In genomic region chr2:217162533-217162932, GRCh38 we compare ENCODE assay signal across 8 cellular contexts.
A peak's percentile ranks its signal among the peaks of the same experiment; 100 is the strongest.
DNase-seq lines count a peak whose midpoint lies in the region; ATAC-seq and TF ChIP-seq lines count a peak whose summit lies in the region.

No MANE protein-coding gene starts in this region.

- TF ChIP-seq CTCF in Calu3 (IDR thresholded peaks at IDR 0.05; ENCODE audit: unreplicated experiment) = no peak
- no peak for TF ChIP-seq CTCF in kidney epithelial cell (IDR thresholded peaks at IDR 0.05; ENCODE audit: insufficient read depth, low read length, poor library complexity, severe bottlenecking)

- H3K4me3 ChIP-seq in kidney epithelial cell (ENCODE audit: low read depth, low read length) = no peak overlapping the region

- peaks cover 5% of the 10 kb centered on the region for H3K9me3 Mint-ChIP-seq in Calu3 (ENCODE audit: low read depth, unreplicated experiment)

- peaks cover 46% of the 10 kb centered on the region for H3K4me1 Mint-ChIP-seq in Calu3 (ENCODE audit: low read depth, unreplicated experiment)

- H3K27me3 Mint-ChIP-seq in Calu3 (ENCODE audit: unreplicated experiment) = no peaks in the 10 kb centered on the region

- BruUV-seq in Calu3 (replicated peaks; lab: Mats Ljungman, UMichigan) = no TSS peak

- no peak for ATAC-seq in HG03469 (IDR thresholded peaks at IDR 0.05; ENCODE audit: unreplicated experiment)
- ATAC-seq in HG03378 (IDR thresholded peaks at IDR 0.05; ENCODE audit: unreplicated experiment) = no peak
- no peak for ATAC-seq in HG03571 (IDR thresholded peaks at IDR 0.05; ENCODE audit: unreplicated experiment)

- H3K27me3 ChIP-seq in kidney epithelial cell (ENCODE audit: control insufficient read depth, insufficient read depth, low read length) = no peaks in the 10 kb centered on the region

- H3K36me3 ChIP-seq in kidney epithelial cell (ENCODE audit: control insufficient read depth, insufficient read depth, low read length) = no peaks in the 10 kb centered on the region

- peak overlapping the region; percentile 19 for H3K4me3 Mint-ChIP-seq in Calu3 (ENCODE audit: low read depth, unreplicated experiment)

- CTCF ChIA-PET in Calu3 (lab: Charles Lee) = interaction anchor here (0.8 to 1.9 kb wide), 8 partner anchors 14 to 464 kb away, joined by 3 to 7 read pairs (median 4); no protein-coding TSS in a partner anchor

- DNase-seq in Calu3 (peak; percentile 86), M059J (ENCODE audit: low read depth) (peak; percentile 95), kidney epithelial cell (ENCODE audit: low read depth) (peak; percentile 61), NCI-H1436 (lab: John Stamatoyannopoulos, UW) (no peak)
- peak; percentile 61 for DNase-seq in activated CD8-positive, alpha-beta memory T cell treated with anti-CD3 and anti-CD28 coated beads for 24 hours

- H3K36me3 Mint-ChIP-seq in Calu3 (ENCODE audit: insufficient read depth, unreplicated experiment) = peaks cover 20% of the 10 kb centered on the region

- intact Hi-C loops in Calu3 (cut with micrococcal nuclease; ENCODE audit: unreplicated experiment) = loop anchor here (1.0 to 10.0 kb wide), 5 partner anchors 57 to 552 kb away; no protein-coding TSS in a partner anchor

- peak overlapping the region; percentile 90 for H3K27ac Mint-ChIP-seq in Calu3 (ENCODE audit: unreplicated experiment)
